In the genomic region with DNA sequence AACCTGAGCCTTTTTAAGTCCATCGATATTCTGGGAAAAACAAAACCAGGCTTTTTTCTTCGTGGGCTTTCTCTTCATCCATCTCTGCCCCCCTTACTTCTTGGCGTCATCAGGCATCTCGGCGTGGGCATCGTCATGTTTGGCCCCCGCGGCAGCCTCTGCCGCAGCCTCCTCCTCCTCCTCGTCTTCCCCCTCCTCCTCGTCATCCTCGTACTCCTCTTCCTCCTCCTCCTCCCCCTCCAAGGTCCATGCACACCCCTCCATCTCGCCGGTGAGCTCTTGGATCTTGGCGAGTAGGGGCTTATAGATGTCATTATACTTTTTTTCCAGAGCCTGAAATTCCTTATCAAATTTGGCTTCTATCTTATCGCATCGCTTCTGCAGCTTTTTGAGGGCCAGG, we compare ENCODE assay signal across 8 cellular contexts. TPM values are rescaled to one million over a fixed set of nuclear protein-coding genes. Genes with fewer than 3 reads are reported as not detected.
DNase-seq lines count a peak whose midpoint lies in the region; ATAC-seq and TF ChIP-seq lines count a peak whose summit lies in the region.

No MANE protein-coding gene starts in this region.

- peak overlapping the region; percentile 85 for H3K4me3 Mint-ChIP-seq in activated T-helper 2 cell treated with anti-CD3 and anti-CD28 coated beads, Interferon-gamma antibody, Interleukin-2, Interleukin-4, amounts not matched to agents 10 μg/mL and 5 μg/mL and 100 μg/mL, durations not matched to agents 14 hours and 24 hours and 36 hours (ENCODE audit: low read depth)
- H3K4me3 Mint-ChIP-seq in glutamatergic neuron (ENCODE audit: unreplicated experiment), result peak overlapping the region; percentile 91

- peak in 1 of 2 donors; percentile 49 for DNase-seq in cardiac muscle cell (ENCODE audit: low read depth in 1 of 2, low spot score in 1 of 2)
- no peak for DNase-seq in Right ventricle myocardium inferior (ENCODE audit: missing footprints)
- no peak for DNase-seq in activated T-helper 2 cell treated with anti-CD3 and anti-CD28 coated beads, Interferon-gamma antibody, Interleukin-2, Interleukin-4, amounts not matched to agents 10 μg/mL and 5 μg/mL and 100 μg/mL, durations not matched to agents 14 hours and 24 hours and 36 hours (ENCODE audit: low spot score)
- DNase-seq in glutamatergic neuron, result no peak
- peak in 6 of 10 donors; percentile 19 to 88 (median 56) for DNase-seq in posterior cingulate gyrus
- no peak for DNase-seq in NCI-H345 treated with DMSO at 0.1 percent for 48 hours (lab: John Stamatoyannopoulos, UW; ENCODE audit: unreplicated experiment)
- DNase-seq in iPS-NIHi11 (ENCODE audit: low spot score), result no peak
- no peak for DNase-seq in DMS53 treated with DMSO at 0.1 percent for 48 hours (lab: John Stamatoyannopoulos, UW; ENCODE audit: unreplicated experiment)

- H3K9me3 ChIP-seq in cardiac muscle cell (ENCODE audit: low read depth), result no peaks in the 10 kb centered on the region

- H3K4me1 Mint-ChIP-seq in activated T-helper 2 cell treated with anti-CD3 and anti-CD28 coated beads, Interferon-gamma antibody, Interleukin-2, Interleukin-4, amounts not matched to agents 10 μg/mL and 5 μg/mL and 100 μg/mL, durations not matched to agents 14 hours and 24 hours and 36 hours (ENCODE audit: low read depth), result peaks cover 11% of the 10 kb centered on the region
- H3K4me1 Mint-ChIP-seq in glutamatergic neuron (ENCODE audit: low read depth, unreplicated experiment), result no peaks in the 10 kb centered on the region

- H3K27ac ChIP-seq in cardiac muscle cell, result no peak overlapping the region

- peak overlapping the region; percentile 56 for H3K27ac Mint-ChIP-seq in activated T-helper 2 cell treated with anti-CD3 and anti-CD28 coated beads, Interferon-gamma antibody, Interleukin-2, Interleukin-4, amounts not matched to agents 10 μg/mL and 5 μg/mL and 100 μg/mL, durations not matched to agents 14 hours and 24 hours and 36 hours
- peak overlapping the region; percentile 88 for H3K27ac Mint-ChIP-seq in glutamatergic neuron (ENCODE audit: unreplicated experiment)

- no peak for TF ChIP-seq CTCF in cardiac muscle cell (IDR thresholded peaks at IDR 0.05; ENCODE audit: low read depth, low read length)
- TF ChIP-seq CTCF in glutamatergic neuron (IDR thresholded peaks at IDR 0.05; ENCODE audit: partially characterized antibody, unreplicated experiment), result no peak

- peak overlapping the region; percentile 44 for H3K4me3 ChIP-seq in cardiac muscle cell

- no peaks in the 10 kb centered on the region for H3K4me1 ChIP-seq in cardiac muscle cell (ENCODE audit: low read depth)

- H3K36me3 Mint-ChIP-seq in activated T-helper 2 cell treated with anti-CD3 and anti-CD28 coated beads, Interferon-gamma antibody, Interleukin-2, Interleukin-4, amounts not matched to agents 10 μg/mL and 5 μg/mL and 100 μg/mL, durations not matched to agents 14 hours and 24 hours and 36 hours (ENCODE audit: low read depth), result peaks cover 5% of the 10 kb centered on the region
- H3K36me3 Mint-ChIP-seq in glutamatergic neuron (ENCODE audit: unreplicated experiment), result no peaks in the 10 kb centered on the region

- no peaks in the 10 kb centered on the region for H3K9me3 Mint-ChIP-seq in activated T-helper 2 cell treated with anti-CD3 and anti-CD28 coated beads, Interferon-gamma antibody, Interleukin-2, Interleukin-4, amounts not matched to agents 10 μg/mL and 5 μg/mL and 100 μg/mL, durations not matched to agents 14 hours and 24 hours and 36 hours
- peaks cover 8% of the 10 kb centered on the region for H3K9me3 Mint-ChIP-seq in glutamatergic neuron (ENCODE audit: unreplicated experiment)

- intact Hi-C loops in Right ventricle myocardium inferior (cut with DNase I), result no loop called here
- intact Hi-C loops in activated T-helper 2 cell treated with anti-CD3 and anti-CD28 coated beads, Interferon-gamma antibody, Interleukin-2, Interleukin-4, amounts not matched to agents 10 μg/mL and 5 μg/mL and 100 μg/mL, durations not matched to agents 14 hours and 24 hours and 36 hours (cut with micrococcal nuclease), result loop anchor here (5.0 kb wide), 1 partner anchor 105 kb away; a partner anchor contains a TSS
- intact Hi-C loops in posterior cingulate gyrus (cut with DNase I), result no loop called here

- H3K27me3 Mint-ChIP-seq in activated T-helper 2 cell treated with anti-CD3 and anti-CD28 coated beads, Interferon-gamma antibody, Interleukin-2, Interleukin-4, amounts not matched to agents 10 μg/mL and 5 μg/mL and 100 μg/mL, durations not matched to agents 14 hours and 24 hours and 36 hours (ENCODE audit: low read depth), result no peaks in the 10 kb centered on the region
- peaks cover 5% of the 10 kb centered on the region for H3K27me3 Mint-ChIP-seq in glutamatergic neuron (ENCODE audit: unreplicated experiment)

- ATAC-seq in Right ventricle myocardium inferior, result no peak

- no peaks in the 10 kb centered on the region for H3K27me3 ChIP-seq in cardiac muscle cell

- peaks cover 4% of the 10 kb centered on the region for H3K36me3 ChIP-seq in cardiac muscle cell

RNA-seq across cellular contexts. Expression of a gene that starts 0.5 kb away (rescaled TPM):
- total RNA-seq in cardiac muscle cell (3.0 and 3.2 TPM in 2 replicates), Right ventricle myocardium inferior (2.4 TPM), glutamatergic neuron (ENCODE audit: unreplicated experiment) (20.9 TPM)
- 2.6 and 5.1 TPM in 2 replicates for polyA plus RNA-seq in cardiac muscle cell
- total RNA-seq in activated T-helper 2 cell treated with anti-CD3 and anti-CD28 coated beads, Interferon-gamma antibody, Interleukin-2, Interleukin-4, amounts not matched to agents 10 μg/mL and 5 μg/mL and 100 μg/mL, durations not matched to agents 14 hours and 24 hours and 36 hours, result 5.6 TPM in 2 replicates

Comparison
In these comparisons a context has a peak if more than half of its experiments do, and no peak if none do; other contexts are left out.
1. DNase-seq: peak in posterior cingulate gyrus (6 of 10); none in Right ventricle myocardium inferior (single experiment), activated T-helper 2 cell treated with anti-CD3 and anti-CD28 coated beads, Interferon-gamma antibody, Interleukin-2, Interleukin-4, amounts not matched to agents 10 μg/mL and 5 μg/mL and 100 μg/mL, durations not matched to agents 14 hours and 24 hours and 36 hours (single experiment), glutamatergic neuron (single experiment), NCI-H345 treated with DMSO at 0.1 percent for 48 hours (single experiment), iPS-NIHi11 (single experiment) and DMS53 treated with DMSO at 0.1 percent for 48 hours (single experiment).